ENCODE assay signal across 8 cellular contexts in genomic region chr20:21505161-21505809, GRCh38. TPM values are rescaled to one million over a fixed set of nuclear protein-coding genes. Genes with fewer than 3 reads are reported as not detected.
DNase-seq lines count a peak whose midpoint lies in the region; ATAC-seq, FAIRE-seq and TF ChIP-seq lines count a peak whose summit lies in the region.

No MANE protein-coding gene starts in this region.

- no peak for TF ChIP-seq POLR2A in A549 (IDR thresholded peaks at IDR 0.05; ENCODE audit: low read length)

- H3K4me2 ChIP-seq in A549 = peak overlapping the region; percentile 97

- peak overlapping the region; percentile 40 to 77; a peak in 5 of 6 replicates for H3K27ac ChIP-seq in A549

- TF ChIP-seq RAD21 in A549 (conservative IDR thresholded peaks at IDR 0.05 in 1 of 2, IDR thresholded peaks at IDR 0.05 in 1 of 2) = peak; percentile 97 to 99

- peak overlapping the region; percentile 55 for H3K4me3 ChIP-seq in A549

- 4% methylated on average over 29 of the region's 36 CpGs for WGBS in A549 (ENCODE audit: missing lambda C conversion rate)

- POLR2A ChIA-PET in A549 (lab: Yijun Ruan, JAX) = no interaction called here

- no peak for TF ChIP-seq EP300 in A549 (IDR thresholded peaks at IDR 0.05)

- peak; percentile 95 for TF ChIP-seq CTCF in A549 (IDR thresholded peaks at IDR 0.05)

- DNase-seq in A549 (ENCODE audit: low read depth in 1 of 2, low spot score in 1 of 2) (peak; percentile 70 to 83), GM19239 (ENCODE audit: insufficient read length, low spot score) (peak; percentile 80), NCI-H146 treated with DMSO at 0.1 percent for 48 hours (lab: John Stamatoyannopoulos, UW; ENCODE audit: unreplicated experiment) (peak; percentile 24), cerebellar cortex (ENCODE audit: low spot score) (peak; percentile 39), kidney glomerular epithelial cell (lab: John Stamatoyannopoulos, UW) (peak; percentile 21)
- DNase-seq in activated CD4-positive, alpha-beta T cell treated with anti-CD3 and anti-CD28 coated beads for 1 hour = peak; percentile 73
- DNase-seq in stimulated activated CD4-positive, alpha-beta T cell treated with anti-CD3 and anti-CD28 coated beads, Interleukin-4, amount 100 ng/mL, for 1 hour = peak; percentile 86

- CTCF ChIA-PET in A549 (lab: Yijun Ruan, JAX) = interaction anchor here (0.5 to 24.8 kb wide), 103 partner anchors 9 to 1408 kb away, joined by 3 to 610 read pairs (median 5); partner anchors contain the start of gene XRN2

- no peaks in the 10 kb centered on the region for H3K9me3 ChIP-seq in A549

- ATAC-seq in A549 = peak; percentile 41 to 77
- ATAC-seq in GM21423 (IDR thresholded peaks at IDR 0.05; ENCODE audit: unreplicated experiment) = no peak

- peaks cover 6% of the 10 kb centered on the region; the same call in 1 of the 3 replicates for H3K4me1 ChIP-seq in A549

- no peak for FAIRE-seq in A549 (lab: Jason Lieb, UNC)
- FAIRE-seq in GM19239 (lab: Jason Lieb, UNC) = peak; percentile 84

TF ChIP-seq in A549, 52 proteins besides CTCF, POLR2A, EP300 and RAD21:
- TF ChIP-seq REST (IDR thresholded peaks at IDR 0.05) (no peak), POLR2AphosphoS2 (conservative IDR thresholded peaks at IDR 0.05; ENCODE audit: low read length) (no peak), CBX2 (IDR thresholded peaks at IDR 0.05; ENCODE audit: borderline replicate concordance, low read depth) (no peak), SMC3 (IDR thresholded peaks at IDR 0.05) (peak; percentile 97), RNF2 (IDR thresholded peaks at IDR 0.05; ENCODE audit: borderline replicate concordance, low read depth) (0 out of 2 replicates have a peak, but pooled peaks have one; percentile 41), GATA3 (IDR thresholded peaks at IDR 0.05; ENCODE audit: borderline replicate concordance) (no peak), MAX (IDR thresholded peaks at IDR 0.05) (peak; percentile 35; the same call in 1 of the 2 replicates)

RNA-seq across cellular contexts. Expression of gene NKX2-2, which starts 8.6 kb away (rescaled TPM):
- polyA plus RNA-seq in A549 (2011; rRNA removed) (not detected in 2 replicates), A549 (2017; fragmentation: RNase III; extraction: RNeasy Plus Mini Kit Qiagen cat#74134 plus additional on column Dnase treatment) (not detected in 3 replicates)
- polyA plus RNA-seq in A549 (2012; cell fraction: cytosol; rRNA removed) = not detected in 2 replicates
- not detected in 2 replicates for polyA plus RNA-seq in A549 (2012; cell fraction: nucleus; rRNA removed)
- not detected in 2 replicates for polyA minus RNA-seq in A549 (2011; rRNA and poly(A)+ RNA removed)

Comparison
In these comparisons a context has a peak if more than half of its experiments do, and no peak if none do; other contexts are left out.
1. DNase-seq: peak in every context shown above with its lines; median percentile 86 in stimulated activated CD4-positive, alpha-beta T cell treated with anti-CD3 and anti-CD28 coated beads, Interleukin-4, amount 100 ng/mL, for 1 hour; 80 in GM19239; 76 in A549; 73 in activated CD4-positive, alpha-beta T cell treated with anti-CD3 and anti-CD28 coated beads for 1 hour; 39 in cerebellar cortex; 24 in NCI-H146 treated with DMSO at 0.1 percent for 48 hours; 21 in kidney glomerular epithelial cell.